ENCODE assay signal across 31 cellular contexts in genomic region chr6:39289490-39289889, GRCh38. TPM values are rescaled to one million over a fixed set of nuclear protein-coding genes. Genes with fewer than 3 reads are reported as not detected.
DNase-seq lines count a peak whose midpoint lies in the region; ATAC-seq, FAIRE-seq and TF ChIP-seq lines count a peak whose summit lies in the region.
"Had no signal": no experiment of that assay in that cellular context is flagged by ENCODE, and none has a peak within 500 bp of the region (broad histone marks: within the 10 kb centered on the region; RNA-seq: fewer than 3 reads in every experiment).

No MANE protein-coding gene starts in this region.

- H3T11ph ChIP-seq in H9 (ENCODE audit: low read length) = no peak overlapping the region

- TF ChIP-seq POLR2A in NB4 (IDR thresholded peaks at IDR 0.05; ENCODE audit: extremely low read depth, insufficient read length) (no peak), K562 (conservative IDR thresholded peaks at IDR 0.05) (no peak)

- H3K79me1 ChIP-seq in mesenchymal stem cell (replicated peaks; ENCODE audit: low read length, poor library complexity, severe bottlenecking) (no peaks in the 10 kb centered on the region), H9 (ENCODE audit: insufficient read depth, low read depth, low read length, poor library complexity, severe bottlenecking) (no peaks in the 10 kb centered on the region)

- BruUV-seq in K562 (replicated peaks; lab: Mats Ljungman, UMichigan) = no TSS peak

- DNase-seq in activated CD4-positive, alpha-beta T cell treated with anti-CD3 and anti-CD28 coated beads for 36 hours = no peak
- DNase-seq in activated CD4-positive, alpha-beta T cell treated with anti-CD3 and anti-CD28 coated beads, Interleukin-2, amount 50 U/mL, for 4 hours = no peak
- DNase-seq in NB4 (ENCODE audit: low read depth) = peak; percentile 25
- DNase-seq in K562 (ENCODE audit: extremely low read depth in 1 of 4, low spot score in 3 of 4) = no peak
- no peak for DNase-seq in stimulated activated effector memory CD8-positive, alpha-beta T cell treated with anti-CD3 and anti-CD28 coated beads, Interleukin-12 subunit alpha, Interleukin-12 subunit beta, amount 100 ng/mL, for 72 hours (ENCODE audit: low spot score in 2 of 2)
- no peak for DNase-seq in mesenchymal stem cell
- no peak for DNase-seq in ACHN
- no peak for DNase-seq in H9
- DNase-seq: activated CD4-positive, alpha-beta T cell treated with anti-CD3 and anti-CD28 coated beads for 1 hour; AML-193; CD8-positive, alpha-beta memory T cell; GM23248; heart left ventricle; NCI-H1048; NCI-H1930; NCI-H226; NCI-H748 treated with DMSO at 0.1 percent for 48 hours; nucleus accumbens; psoas muscle; SHP77 treated with DMSO at 0.1 percent for 48 hours; substantia nigra; T-cell; upper lobe of left lung had no signal

- POLR2A ChIA-PET in activated CD4-positive, alpha-beta T cell treated with anti-CD3 and anti-CD28 coated beads for 36 hours (lab: Charles Lee) = no interaction called here
- POLR2A ChIA-PET in K562 (lab: Yijun Ruan, JAX) = no interaction called here

- H2BK15ac ChIP-seq in mesenchymal stem cell (ENCODE audit: low read depth, poor library complexity, severe bottlenecking) (no peak overlapping the region), H9 (ENCODE audit: low read depth, low read length) (no peak overlapping the region)

- H3K9ac ChIP-seq in K562 (ENCODE audit: insufficient read depth in 1 of 2, low read depth in 2 of 2, low read length in 2 of 2) (no peak overlapping the region), mesenchymal stem cell (ENCODE audit: low read length) (no peak overlapping the region), H9 (ENCODE audit: extremely low read depth, insufficient read length, low read length) (no peak overlapping the region)
- H3K9ac ChIP-seq: GM23248 had no signal

- H3K56ac ChIP-seq in H9 (ENCODE audit: insufficient read length, low read depth, low read length) = no peak overlapping the region

- H3K79me2 ChIP-seq in K562 (ENCODE audit: control insufficient read depth, insufficient read depth, low read length) (no peaks in the 10 kb centered on the region), H9 (ENCODE audit: insufficient read depth, low read length) (no peaks in the 10 kb centered on the region)

- H3K4me1 ChIP-seq in K562 (replicated peaks in 1 of 2; ENCODE audit: control insufficient read depth in 2 of 2, insufficient read depth in 2 of 2, low read length in 2 of 2) (no peaks in the 10 kb centered on the region), mesenchymal stem cell (ENCODE audit: control insufficient read depth, insufficient read depth, low read depth, low read length) (no peaks in the 10 kb centered on the region), H9 (ENCODE audit: insufficient read depth, low read length) (peaks cover 10% of the 10 kb centered on the region)
- H3K4me1 ChIP-seq: psoas muscle, upper lobe of left lung had no signal

- TF ChIP-seq RAD21 in K562 (CRISPR knock-in tag; conservative IDR thresholded peaks at IDR 0.05 in 1 of 2, IDR thresholded peaks at IDR 0.05 in 1 of 2) = no peak

- H4K20me1 ChIP-seq in K562 (replicated peaks; ENCODE audit: control insufficient read depth, insufficient read depth, low read length) (peaks cover 11% of the 10 kb centered on the region; the same call in 1 of the 2 replicates), H9 (ENCODE audit: control insufficient read depth, insufficient read depth, insufficient read length) (no peaks in the 10 kb centered on the region)

- no peaks in the 10 kb centered on the region for H3K9me3 ChIP-seq in K562 (replicated peaks; ENCODE audit: control insufficient read depth, insufficient read depth, low read depth, low read length)
- H3K9me3 ChIP-seq in mesenchymal stem cell (ENCODE audit: control insufficient read depth, low read length) = peaks cover 9% of the 10 kb centered on the region
- H3K9me3 ChIP-seq in H9 (ENCODE audit: control insufficient read depth, low read depth, low read length) = no peaks in the 10 kb centered on the region
- H3K9me3 ChIP-seq: heart left ventricle, psoas muscle, upper lobe of left lung had no signal

- H3K27ac Mint-ChIP-seq in activated CD4-positive, alpha-beta T cell treated with anti-CD3 and anti-CD28 coated beads for 36 hours = no peak overlapping the region
- no peak overlapping the region for H3K27ac Mint-ChIP-seq in stimulated activated effector memory CD8-positive, alpha-beta T cell treated with anti-CD3 and anti-CD28 coated beads, Interleukin-12 subunit alpha, Interleukin-12 subunit beta, amount 100 ng/mL, for 72 hours
- H3K27ac Mint-ChIP-seq in H9 = no peak overlapping the region
- H3K27ac Mint-ChIP-seq: activated naive CD4-positive, alpha-beta T cell treated with anti-CD3 and anti-CD28 coated beads, Interleukin-2, amount 50 U/mL, for 72 hours; CD8-positive, alpha-beta memory T cell; memory B cell; T-cell had no signal

- intact Hi-C loops in activated CD4-positive, alpha-beta T cell treated with anti-CD3 and anti-CD28 coated beads for 36 hours (cut with DNase I, micrococcal nuclease) = no loop called here
- intact Hi-C loops in K562 (cut with micrococcal nuclease) = no loop called here

- H3K36me3 ChIP-seq in K562 (ENCODE audit: control insufficient read depth, insufficient read depth, low read length) = no peaks in the 10 kb centered on the region
- H3K36me3 ChIP-seq in mesenchymal stem cell (ENCODE audit: control insufficient read depth in 1 of 2, insufficient read depth in 2 of 2, low read depth in 1 of 2, low read length in 2 of 2) = no peaks in the 10 kb centered on the region
- H3K36me3 ChIP-seq: heart left ventricle, upper lobe of left lung had no signal

- in situ Hi-C loops in K562 (cut with MboI) (no loop called here), ACHN (cut with HindIII; ENCODE audit: low pct_ligation_motif_present, low pct_unique_long_range_greater_than_20kb, low sequenced_read_pairs) (no loop called here)

- H3K23ac ChIP-seq in mesenchymal stem cell (ENCODE audit: low read length in 2 of 2) = no peak overlapping the region
- no peak overlapping the region for H3K23ac ChIP-seq in H9 (ENCODE audit: insufficient read length, low read depth, low read length)

- H3K18ac ChIP-seq in mesenchymal stem cell (ENCODE audit: low read depth in 1 of 2, low read length in 2 of 2) (no peak overlapping the region), H9 (ENCODE audit: insufficient read length, low read depth, low read length) (no peak overlapping the region)

- H3K27ac ChIP-seq in K562 (ENCODE audit: extremely low read depth, low read depth, low read length) = no peak overlapping the region
- no peak overlapping the region for H3K27ac ChIP-seq in mesenchymal stem cell (ENCODE audit: low read length, poor library complexity, severe bottlenecking)
- H3K27ac ChIP-seq in H9 (ENCODE audit: insufficient read length, low read depth, low read length) = no peak overlapping the region
- H3K27ac ChIP-seq: GM23248, heart left ventricle, psoas muscle, upper lobe of left lung had no signal

- H3K4me1 Mint-ChIP-seq in activated CD4-positive, alpha-beta T cell treated with anti-CD3 and anti-CD28 coated beads for 36 hours = no peaks in the 10 kb centered on the region
- H3K4me1 Mint-ChIP-seq in stimulated activated effector memory CD8-positive, alpha-beta T cell treated with anti-CD3 and anti-CD28 coated beads, Interleukin-12 subunit alpha, Interleukin-12 subunit beta, amount 100 ng/mL, for 72 hours = no peaks in the 10 kb centered on the region
- H3K4me1 Mint-ChIP-seq in H9 = peaks cover 44 to 49% of the 10 kb centered on the region in 2 experiments
- H3K4me1 Mint-ChIP-seq: CD8-positive, alpha-beta memory T cell; memory B cell; T-cell had no signal

- H2AK5ac ChIP-seq in mesenchymal stem cell (ENCODE audit: low read length, severe bottlenecking) = no peak overlapping the region
- H2AK5ac ChIP-seq in H9 (ENCODE audit: insufficient read length, low read length) = no peak overlapping the region

- H3K9me1 ChIP-seq in K562 (ENCODE audit: control insufficient read depth, insufficient read depth, low read length) = no peaks in the 10 kb centered on the region

- H2AFZ ChIP-seq in K562 (ENCODE audit: low read depth, low read length) (no peak overlapping the region), mesenchymal stem cell (ENCODE audit: low read depth, low read length) (no peak overlapping the region), H9 (ENCODE audit: low read length) (no peak overlapping the region)
- H2AFZ ChIP-seq: GM23248 had no signal

- H3K14ac ChIP-seq in mesenchymal stem cell (ENCODE audit: low read length in 2 of 2) = no peak overlapping the region
- no peak overlapping the region for H3K14ac ChIP-seq in H9 (ENCODE audit: insufficient read depth, low read length)

- H2BK12ac ChIP-seq in mesenchymal stem cell (ENCODE audit: low read length in 2 of 2) (no peak overlapping the region), H9 (ENCODE audit: insufficient read length, low read depth, low read length) (no peak overlapping the region)

- peak; percentile 59 for FAIRE-seq in K562 (lab: Jason Lieb, UNC)
- FAIRE-seq: astrocyte, G401.6, TTC549 had no signal

- CTCF ChIA-PET in activated CD4-positive, alpha-beta T cell treated with anti-CD3 and anti-CD28 coated beads for 36 hours (lab: Charles Lee) = interaction anchor here (0.5 kb wide), 1 partner anchor 416 kb away, joined by 3 read pairs; no protein-coding TSS in a partner anchor
- CTCF ChIA-PET in K562 (lab: Yijun Ruan, JAX; ENCODE audit: low intra/inter-chr PET ratio) = no interaction called here

- H3K4ac ChIP-seq in mesenchymal stem cell (ENCODE audit: low read depth in 1 of 2, low read length in 2 of 2) (no peak overlapping the region), H9 (ENCODE audit: low read depth, low read length) (no peak overlapping the region)

- H3K4me3 ChIP-seq in NB4 (ENCODE audit: low read depth, low read length) (no peak overlapping the region), K562 (no peak overlapping the region), mesenchymal stem cell (ENCODE audit: insufficient read depth in 1 of 2, low read depth in 1 of 2, low read length in 2 of 2) (no peak overlapping the region)
- H3K4me3 ChIP-seq: GM23248, heart left ventricle, psoas muscle, upper lobe of left lung had no signal

- H4K91ac ChIP-seq in mesenchymal stem cell (ENCODE audit: low read length) (no peak overlapping the region), H9 (ENCODE audit: insufficient read length, low read depth, low read length) (no peak overlapping the region)

- H2BK20ac ChIP-seq in H9 (ENCODE audit: low read depth, low read length, poor library complexity, severe bottlenecking) = no peak overlapping the region

- no peaks in the 10 kb centered on the region for H3K9me3 Mint-ChIP-seq in activated CD4-positive, alpha-beta T cell treated with anti-CD3 and anti-CD28 coated beads for 36 hours (ENCODE audit: low read depth)
- H3K9me3 Mint-ChIP-seq in stimulated activated effector memory CD8-positive, alpha-beta T cell treated with anti-CD3 and anti-CD28 coated beads, Interleukin-12 subunit alpha, Interleukin-12 subunit beta, amount 100 ng/mL, for 72 hours = no peaks in the 10 kb centered on the region
- H3K9me3 Mint-ChIP-seq in H9 = no peaks in the 10 kb centered on the region; a peak in 2 of 5 replicates
- H3K9me3 Mint-ChIP-seq: activated naive CD4-positive, alpha-beta T cell treated with anti-CD3 and anti-CD28 coated beads, Interleukin-2, amount 50 U/mL, for 72 hours; CD8-positive, alpha-beta memory T cell; memory B cell; T-cell had no signal

- H2BK120ac ChIP-seq in mesenchymal stem cell (ENCODE audit: low read depth, low read length) (no peak overlapping the region), H9 (ENCODE audit: low read depth, low read length, poor library complexity, severe bottlenecking) (no peak overlapping the region)

- H4K8ac ChIP-seq in mesenchymal stem cell (ENCODE audit: low read length) (no peak overlapping the region), H9 (replicated peaks; ENCODE audit: insufficient read length, low read depth, low read length) (no peak overlapping the region)

- H3K27me3 ChIP-seq in K562 (ENCODE audit: control insufficient read depth in 2 of 2, insufficient read depth in 2 of 2, low read length in 2 of 2) (peaks cover 64 to 69% of the 10 kb centered on the region in 2 experiments), mesenchymal stem cell (ENCODE audit: control insufficient read depth in 1 of 2, insufficient read depth in 1 of 2, low read length in 2 of 2) (peaks cover 0 to 24% of the 10 kb centered on the region in 2 experiments), H9 (ENCODE audit: insufficient read depth, low read length) (no peaks in the 10 kb centered on the region; the same call in 1 of the 2 replicates)
- H3K27me3 ChIP-seq: upper lobe of left lung had no signal

- no peak for TF ChIP-seq EP300 in K562 (IDR thresholded peaks at IDR 0.05; ENCODE audit: low read length)

- H3K4me3 Mint-ChIP-seq in activated CD4-positive, alpha-beta T cell treated with anti-CD3 and anti-CD28 coated beads for 36 hours = no peak overlapping the region
- no peak overlapping the region for H3K4me3 Mint-ChIP-seq in stimulated activated effector memory CD8-positive, alpha-beta T cell treated with anti-CD3 and anti-CD28 coated beads, Interleukin-12 subunit alpha, Interleukin-12 subunit beta, amount 100 ng/mL, for 72 hours
- no peak overlapping the region for H3K4me3 Mint-ChIP-seq in H9
- H3K4me3 Mint-ChIP-seq: CD8-positive, alpha-beta memory T cell; memory B cell; T-cell had no signal

- ATAC-seq in activated CD4-positive, alpha-beta T cell treated with anti-CD3 and anti-CD28 coated beads for 36 hours = peak; percentile 26
- no peak for ATAC-seq in K562
- peak; percentile 84 for ATAC-seq in stimulated activated effector memory CD8-positive, alpha-beta T cell treated with anti-CD3 and anti-CD28 coated beads, Interleukin-12 subunit alpha, Interleukin-12 subunit beta, amount 100 ng/mL, for 72 hours
- ATAC-seq: heart left ventricle, psoas muscle, T-cell had no signal

- H3K27me3 Mint-ChIP-seq in activated CD4-positive, alpha-beta T cell treated with anti-CD3 and anti-CD28 coated beads for 36 hours = peaks cover 2% of the 10 kb centered on the region
- peaks cover 17% of the 10 kb centered on the region for H3K27me3 Mint-ChIP-seq in H9 (ENCODE audit: low read depth)

- H2BK5ac ChIP-seq in mesenchymal stem cell (ENCODE audit: low read depth, low read length, poor library complexity, severe bottlenecking) (no peak overlapping the region), H9 (ENCODE audit: insufficient read length, low read length) (no peak overlapping the region)

- no peak overlapping the region for H4K5ac ChIP-seq in H9 (ENCODE audit: insufficient read length, low read depth, low read length)

- H3K4me2 ChIP-seq in K562 (ENCODE audit: insufficient read depth, low read length) = no peak overlapping the region
- no peak overlapping the region for H3K4me2 ChIP-seq in mesenchymal stem cell (ENCODE audit: low read length, poor library complexity, severe bottlenecking)
- H3K4me2 ChIP-seq in H9 (ENCODE audit: insufficient read depth, insufficient read length, low read length) = no peak overlapping the region

- WGBS in K562 (ENCODE audit: insufficient coverage, low coverage, missing lambda C conversion rate) = 0% methylated on average over 2 of the region's 2 CpGs
- WGBS in mesenchymal stem cell = 100% methylated on average over 1 of the region's 2 CpGs
- no CpG with 5 or more reads among the region's 2 CpGs for WGBS in H9 (ENCODE audit: extremely low coverage, insufficient read length, low lambda C conversion rate)

- H3K23me2 ChIP-seq in H9 (ENCODE audit: insufficient read length, low read depth, low read length, poor library complexity, severe bottlenecking) = no peaks in the 10 kb centered on the region

- TF ChIP-seq CTCF in NB4 (IDR thresholded peaks at IDR 0.05; ENCODE audit: low read depth, low read length) (no peak), K562 (IDR thresholded peaks at IDR 0.05 in 2 of 3, conservative IDR thresholded peaks at IDR 0.05 in 1 of 3; ENCODE audit: insufficient read depth in 2 of 3, low read depth in 1 of 3, low read length in 3 of 3) (no peak), H9 (conservative IDR thresholded peaks at IDR 0.05) (no peak)

- no peaks in the 10 kb centered on the region for H3K36me3 Mint-ChIP-seq in activated CD4-positive, alpha-beta T cell treated with anti-CD3 and anti-CD28 coated beads for 36 hours (ENCODE audit: low read depth)
- no peaks in the 10 kb centered on the region for H3K36me3 Mint-ChIP-seq in stimulated activated effector memory CD8-positive, alpha-beta T cell treated with anti-CD3 and anti-CD28 coated beads, Interleukin-12 subunit alpha, Interleukin-12 subunit beta, amount 100 ng/mL, for 72 hours
- H3K36me3 Mint-ChIP-seq in H9 (ENCODE audit: insufficient read depth in 1 of 3, low read depth in 3 of 3) = no peaks in the 10 kb centered on the region; a peak in 1 of 7 replicates
- H3K36me3 Mint-ChIP-seq: activated naive CD4-positive, alpha-beta T cell treated with anti-CD3 and anti-CD28 coated beads, Interleukin-2, amount 50 U/mL, for 72 hours; CD8-positive, alpha-beta memory T cell; memory B cell; T-cell had no signal

RNA-seq across cellular contexts. Expression of gene KCNK17, which starts 24.7 kb away (rescaled TPM):
- total RNA-seq in activated CD4-positive, alpha-beta T cell treated with anti-CD3 and anti-CD28 coated beads for 36 hours = not detected
- total RNA-seq in K562 (2011; cell fraction: chromatin; rRNA removed; ENCODE audit: low replicate concordance) = not detected in 2 replicates
- not detected in 2 replicates for total RNA-seq in K562 (2011; cell fraction: nucleolus; rRNA removed)
- not detected in 2 replicates for total RNA-seq in K562 (2011; cell fraction: nucleoplasm; rRNA removed)
- total RNA-seq in K562 (2014; rRNA removed) (not detected in 2 replicates), K562 (2014; rRNA removed; fragmentation: Illumina TruSeq; extraction: Trizol) (not detected in 2 replicates), K562 (2015; rRNA removed; fragmentation: Illumina TruSeq; extraction: Trizol) (not detected in 2 replicates), K562 (2021) (not detected in 2 replicates), H9 (2021) (1.2 and 1.3 TPM in 2 replicates)
- polyA plus RNA-seq in K562 (2011; rRNA removed) (not detected in 2 replicates), K562 (2014; fragmentation: Illumina TruSeq; extraction: Trizol) (not detected in 2 replicates), K562 (2014; fragmentation: Nextera tagmentation; extraction: Ambion mirVana) (not detected), K562 (2014; rRNA removed) (not detected in 2 replicates)
- not detected in 2 replicates for polyA plus RNA-seq in K562 (2011; cell fraction: cytosol; rRNA removed)
- not detected in 2 replicates for polyA plus RNA-seq in K562 (2011; cell fraction: nucleus; rRNA removed)
- not detected in 2 replicates for polyA plus RNA-seq in K562 (2012)
- polyA minus RNA-seq in K562 (2011; rRNA and poly(A)+ RNA removed) = not detected in 2 replicates
- not detected in 2 replicates for polyA minus RNA-seq in K562 (2011; cell fraction: cytosol; rRNA and poly(A)+ RNA removed)
- polyA minus RNA-seq in K562 (2011; cell fraction: nucleus; rRNA and poly(A)+ RNA removed) = not detected in 2 replicates
- polyA plus RNA-seq in mesenchymal stem cell (2013, experiment 1 of 2) = 0.03 TPM
- polyA plus RNA-seq in mesenchymal stem cell (2013, experiment 2 of 2) = 0.03 TPM
- total RNA-seq: A172; activated CD8-positive, alpha-beta memory T cell treated with anti-CD3 and anti-CD28 coated beads for 36 hours; activated naive CD4-positive, alpha-beta T cell treated with anti-CD3 and anti-CD28 coated beads, Interleukin-2, amount 50 U/mL, for 72 hours; astrocyte; CD8-positive, alpha-beta memory T cell; GM23248; myocyte; psoas muscle had no signal
- polyA plus RNA-seq: CD8-positive, alpha-beta memory T cell; GM23248 had no signal

RNA-seq across cellular contexts. Expression of gene KCNK16, which starts 33.0 kb away (rescaled TPM):
- not detected for total RNA-seq in activated CD4-positive, alpha-beta T cell treated with anti-CD3 and anti-CD28 coated beads for 36 hours
- not detected in 2 replicates for total RNA-seq in K562 (2011; cell fraction: chromatin; rRNA removed; ENCODE audit: low replicate concordance)
- not detected in 2 replicates for total RNA-seq in K562 (2011; cell fraction: nucleolus; rRNA removed)
- not detected in 2 replicates for total RNA-seq in K562 (2011; cell fraction: nucleoplasm; rRNA removed)
- total RNA-seq in K562 (2014; rRNA removed) (not detected in 2 replicates), K562 (2014; rRNA removed; fragmentation: Illumina TruSeq; extraction: Trizol) (not detected in 2 replicates), K562 (2015; rRNA removed; fragmentation: Illumina TruSeq; extraction: Trizol) (not detected in 2 replicates), K562 (2021) (not detected in 2 replicates), H9 (2021) (not detected in 2 replicates)
- polyA plus RNA-seq in K562 (2011; rRNA removed) (not detected in 2 replicates), K562 (2014; fragmentation: Illumina TruSeq; extraction: Trizol) (not detected in 2 replicates), K562 (2014; fragmentation: Nextera tagmentation; extraction: Ambion mirVana) (not detected), K562 (2014; rRNA removed) (not detected in 2 replicates)
- not detected in 2 replicates for polyA plus RNA-seq in K562 (2011; cell fraction: cytosol; rRNA removed)
- not detected in 2 replicates for polyA plus RNA-seq in K562 (2011; cell fraction: nucleus; rRNA removed)
- not detected in 2 replicates for polyA plus RNA-seq in K562 (2012)
- polyA minus RNA-seq in K562 (2011; rRNA and poly(A)+ RNA removed) = not detected in 2 replicates
- polyA minus RNA-seq in K562 (2011; cell fraction: cytosol; rRNA and poly(A)+ RNA removed) = not detected in 2 replicates
- not detected in 2 replicates for polyA minus RNA-seq in K562 (2011; cell fraction: nucleus; rRNA and poly(A)+ RNA removed)
- polyA plus RNA-seq in mesenchymal stem cell (2013, experiment 1 of 2) = not detected
- not detected for polyA plus RNA-seq in mesenchymal stem cell (2013, experiment 2 of 2)
- total RNA-seq: A172; activated CD8-positive, alpha-beta memory T cell treated with anti-CD3 and anti-CD28 coated beads for 36 hours; activated naive CD4-positive, alpha-beta T cell treated with anti-CD3 and anti-CD28 coated beads, Interleukin-2, amount 50 U/mL, for 72 hours; astrocyte; CD8-positive, alpha-beta memory T cell; GM23248; heart left ventricle; myocyte; psoas muscle; T-cell; upper lobe of left lung had no signal
- polyA plus RNA-seq: CD8-positive, alpha-beta memory T cell; GM23248; heart left ventricle; psoas muscle had no signal
